9 cellular contexts compared by ENCODE assay signal in genomic region chr10:95183132-95183450, GRCh38. TPM values are rescaled to one million over a fixed set of nuclear protein-coding genes. Genes with fewer than 3 reads are reported as not detected.
DNase-seq lines count a peak whose midpoint lies in the region; ATAC-seq and TF ChIP-seq lines count a peak whose summit lies in the region.
"Had no signal": no experiment of that assay in that cellular context is flagged by ENCODE, and none has a peak within 500 bp of the region (broad histone marks: within the 10 kb centered on the region; RNA-seq: fewer than 3 reads in every experiment).

No MANE protein-coding gene starts in this region.

- H3K23ac ChIP-seq in H9 (ENCODE audit: insufficient read length, low read depth, low read length): no peak overlapping the region

- no peak overlapping the region for H2BK120ac ChIP-seq in H9 (ENCODE audit: low read depth, low read length, poor library complexity, severe bottlenecking)

- H3K36me3 Mint-ChIP-seq in H9 (ENCODE audit: insufficient read depth in 1 of 3, low read depth in 3 of 3) (no peaks in the 10 kb centered on the region), immature natural killer cell (no peaks in the 10 kb centered on the region)
- no peaks in the 10 kb centered on the region for H3K36me3 Mint-ChIP-seq in activated CD4-positive, alpha-beta memory T cell treated with anti-CD3 and anti-CD28 coated beads for 36 hours

- H2BK15ac ChIP-seq in H9 (ENCODE audit: low read depth, low read length): no peak overlapping the region

- H3K9me3 ChIP-seq in H9 (ENCODE audit: control insufficient read depth, low read depth, low read length): no peaks in the 10 kb centered on the region
- H3K9me3 ChIP-seq in tibial artery: no peaks in the 10 kb centered on the region
- H3K9me3 ChIP-seq in Karpas-422 (ENCODE audit: low read length): no peaks in the 10 kb centered on the region

- H3T11ph ChIP-seq in H9 (ENCODE audit: low read length): no peak overlapping the region

- H3K79me2 ChIP-seq in H9 (ENCODE audit: insufficient read depth, low read length) (no peaks in the 10 kb centered on the region; the same call in 1 of the 2 replicates), Karpas-422 (ENCODE audit: low read length) (no peaks in the 10 kb centered on the region)

- no peak for ATAC-seq in GM19397 (IDR thresholded peaks at IDR 0.05; ENCODE audit: unreplicated experiment)

- H3K27ac ChIP-seq in H9 (ENCODE audit: insufficient read length, low read depth, low read length) (no peak overlapping the region), tibial artery (peak overlapping the region; percentile 73 to 77), substantia nigra (ENCODE audit: low read depth, low read length, poor library complexity, severe bottlenecking) (no peak overlapping the region), Karpas-422 (ENCODE audit: low read length) (no peak overlapping the region)

- H2BK20ac ChIP-seq in H9 (ENCODE audit: low read depth, low read length, poor library complexity, severe bottlenecking): no peak overlapping the region

- H4K20me1 ChIP-seq in H9 (ENCODE audit: control insufficient read depth, insufficient read depth, insufficient read length) (no peaks in the 10 kb centered on the region), Karpas-422 (ENCODE audit: insufficient read depth, low read depth, low read length) (no peaks in the 10 kb centered on the region)

- H3K27ac Mint-ChIP-seq in H9 (peak overlapping the region; percentile 64 to 75 (median 72); a peak in 2 of 7 replicates), immature natural killer cell (peak overlapping the region in 4 of 6 donors; percentile 10 to 71 (median 45))
- H3K27ac Mint-ChIP-seq in activated CD4-positive, alpha-beta memory T cell treated with anti-CD3 and anti-CD28 coated beads for 36 hours: no peak overlapping the region

- TF ChIP-seq CTCF in AG04449 (IDR thresholded peaks at IDR 0.05; ENCODE audit: insufficient read depth, low read length, missing control alignments): no peak
- no peak for TF ChIP-seq CTCF in H9 (conservative IDR thresholded peaks at IDR 0.05)
- TF ChIP-seq CTCF in tibial artery (IDR thresholded peaks at IDR 0.05): no peak

- H3K56ac ChIP-seq in H9 (ENCODE audit: insufficient read length, low read depth, low read length): no peak overlapping the region

- intact Hi-C loops in activated CD4-positive, alpha-beta memory T cell treated with anti-CD3 and anti-CD28 coated beads for 36 hours (cut with micrococcal nuclease): loop anchor here (1.0 to 5.0 kb wide), 3 partner anchors 51 to 180 kb away; no protein-coding TSS in a partner anchor
- intact Hi-C loops in tibial artery (cut with DNase I; ENCODE audit: low total_unique reads): no loop called here

- no peak overlapping the region for H2AFZ ChIP-seq in H9 (ENCODE audit: low read length)
- no peak overlapping the region for H2AFZ ChIP-seq in Karpas-422 (ENCODE audit: low read length)

- peak overlapping the region; percentile 69 to 82 for H3K4me3 Mint-ChIP-seq in H9
- H3K4me3 Mint-ChIP-seq in activated CD4-positive, alpha-beta memory T cell treated with anti-CD3 and anti-CD28 coated beads for 36 hours: peak overlapping the region; percentile 52
- peak overlapping the region; percentile 78 to 86 (median 82) for H3K4me3 Mint-ChIP-seq in immature natural killer cell

- WGBS in H9 (ENCODE audit: extremely low coverage, insufficient read length, low lambda C conversion rate): no CpG with 5 or more reads among the region's 8 CpGs

- no peak overlapping the region for H2AK5ac ChIP-seq in H9 (ENCODE audit: insufficient read length, low read length)

- H3K4ac ChIP-seq in H9 (ENCODE audit: low read depth, low read length): no peak overlapping the region

- H2BK5ac ChIP-seq in H9 (ENCODE audit: insufficient read length, low read length): no peak overlapping the region

- 0 out of 2 replicates have a peak overlapping the region, but pooled peaks have one; percentile 59 for H3K14ac ChIP-seq in H9 (ENCODE audit: insufficient read depth, low read length)

- POLR2A ChIA-PET in AG04449 (lab: Yijun Ruan, JAX): no interaction called here
- POLR2A ChIA-PET in activated CD4-positive, alpha-beta memory T cell treated with anti-CD3 and anti-CD28 coated beads for 36 hours (lab: Charles Lee): no interaction called here

- H3K9me2 ChIP-seq in Karpas-422 (replicated peaks; ENCODE audit: insufficient read depth, low read length): no peaks in the 10 kb centered on the region

- no peak overlapping the region for H4K5ac ChIP-seq in H9 (ENCODE audit: insufficient read length, low read depth, low read length)

- H4K8ac ChIP-seq in H9 (replicated peaks; ENCODE audit: insufficient read length, low read depth, low read length): no peak overlapping the region

- no peak overlapping the region for H3K18ac ChIP-seq in H9 (ENCODE audit: insufficient read length, low read depth, low read length)

- no peak overlapping the region for H2BK12ac ChIP-seq in H9 (ENCODE audit: insufficient read length, low read depth, low read length)

- H3K4me1 Mint-ChIP-seq in H9 (peaks cover 18 to 22% of the 10 kb centered on the region in 2 experiments), immature natural killer cell (peaks cover 6 to 7% of the 10 kb centered on the region in 2 donors)
- peaks cover 6% of the 10 kb centered on the region for H3K4me1 Mint-ChIP-seq in activated CD4-positive, alpha-beta memory T cell treated with anti-CD3 and anti-CD28 coated beads for 36 hours (ENCODE audit: low read depth)

- H3K4me2 ChIP-seq in H9 (ENCODE audit: insufficient read depth, insufficient read length, low read length) (peak overlapping the region; percentile 34), Karpas-422 (ENCODE audit: low read depth, low read length, poor library complexity, severe bottlenecking) (no peak overlapping the region)

- no peaks in the 10 kb centered on the region for H3K27me3 ChIP-seq in H9 (ENCODE audit: insufficient read depth, low read length)
- no peaks in the 10 kb centered on the region for H3K27me3 ChIP-seq in tibial artery
- H3K27me3 ChIP-seq in Karpas-422 (ENCODE audit: low read length): no peaks in the 10 kb centered on the region

- H3K4me1 ChIP-seq in H9 (ENCODE audit: insufficient read depth, low read length) (no peaks in the 10 kb centered on the region), tibial artery (peaks cover 0 to 5% (median 0%) of the 10 kb centered on the region in 4 donors), Karpas-422 (ENCODE audit: low read length) (no peaks in the 10 kb centered on the region)

- H3K36me3 ChIP-seq in tibial artery (no peaks in the 10 kb centered on the region), Karpas-422 (ENCODE audit: insufficient read depth, low read length) (no peaks in the 10 kb centered on the region)

- CTCF ChIA-PET in AG04449 (lab: Yijun Ruan, JAX): interaction anchor here (0.7 to 14.2 kb wide), 16 partner anchors 11 to 227 kb away, joined by 3 to 274 read pairs (median 4); partner anchors contain the start of gene ACSM6
- CTCF ChIA-PET in activated CD4-positive, alpha-beta memory T cell treated with anti-CD3 and anti-CD28 coated beads for 36 hours (lab: Charles Lee): interaction anchor here (1.6 to 4.6 kb wide), 5 partner anchors 53 to 180 kb away, joined by 6 to 28 read pairs (median 11); no protein-coding TSS in a partner anchor

- H3K23me2 ChIP-seq in H9 (ENCODE audit: insufficient read length, low read depth, low read length, poor library complexity, severe bottlenecking): no peaks in the 10 kb centered on the region

- H3K9me3 Mint-ChIP-seq in H9 (peaks cover 0 to 3% of the 10 kb centered on the region in 2 experiments; a peak in 1 of 5 replicates), immature natural killer cell (peaks cover 0 to 2% (median 0%) of the 10 kb centered on the region in 6 donors)
- H3K9me3 Mint-ChIP-seq in activated CD4-positive, alpha-beta memory T cell treated with anti-CD3 and anti-CD28 coated beads for 36 hours: no peaks in the 10 kb centered on the region

- H3K4me3 ChIP-seq in AG04449 (ENCODE audit: low read depth, low read length) (peak overlapping the region; percentile 63), tibial artery (peak overlapping the region; percentile 55 to 67), Karpas-422 (ENCODE audit: low read length) (no peak overlapping the region)

- no peaks in the 10 kb centered on the region for H3K79me1 ChIP-seq in H9 (ENCODE audit: insufficient read depth, low read depth, low read length, poor library complexity, severe bottlenecking)

- no peak overlapping the region for H4K91ac ChIP-seq in H9 (ENCODE audit: insufficient read length, low read depth, low read length)

- H3K27me3 Mint-ChIP-seq in H9 (ENCODE audit: low read depth): peaks cover 4% of the 10 kb centered on the region
- H3K27me3 Mint-ChIP-seq in activated CD4-positive, alpha-beta memory T cell treated with anti-CD3 and anti-CD28 coated beads for 36 hours: peaks cover 25% of the 10 kb centered on the region
- peaks cover 6 to 7% (median 6%) of the 10 kb centered on the region in 3 donors for H3K27me3 Mint-ChIP-seq in immature natural killer cell (ENCODE audit: low read depth in 3 of 3)

- no peak for DNase-seq in AG04449 (ENCODE audit: low read depth, low spot score)
- DNase-seq in H9: no peak
- DNase-seq in activated CD4-positive, alpha-beta memory T cell treated with anti-CD3 and anti-CD28 coated beads for 36 hours: no peak
- no peak for DNase-seq in immature natural killer cell
- no peak for DNase-seq in tibial artery
- no peak for DNase-seq in substantia nigra (lab: John Stamatoyannopoulos, UW)
- DNase-seq in Karpas-422: no peak

- H3K9ac ChIP-seq in H9 (ENCODE audit: extremely low read depth, insufficient read length, low read length) (peak overlapping the region; percentile 41), Karpas-422 (ENCODE audit: low read length) (no peak overlapping the region)

RNA-seq across cellular contexts. Expression of gene ACSM6, which starts 10.9 kb away (rescaled TPM):
- total RNA-seq in H9 (2021): 0.18 TPM in 1 of 2 replicates, not detected in the other
- not detected for total RNA-seq in activated CD4-positive, alpha-beta memory T cell treated with anti-CD3 and anti-CD28 coated beads for 36 hours
- under 1 TPM in 1 of 3 donors, not detected in 2; 0.10 TPM for polyA plus RNA-seq in immature natural killer cell
- total RNA-seq in Karpas-422 (2014; rRNA removed; shearing (Covaris generic); ENCODE audit: low replicate concordance): not detected in 2 replicates
- total RNA-seq: frontal cortex had no signal

Comparison
In these comparisons a context has a peak if more than half of its experiments do, and no peak if none do; other contexts are left out.
1. H3K27ac ChIP-seq: peak in tibial artery (2 of 2); none in H9 (single experiment), substantia nigra (single experiment) and Karpas-422 (single experiment).
2. Peak in every context shown above with its lines, with median percentiles within 50 percentile points of each other: H3K4me3 Mint-ChIP-seq.